ENCODE assay signal across 2 cellular contexts in genomic region chr16:74661064-74661463, GRCh38.
TF ChIP-seq lines count a peak whose summit lies in the region.

No MANE protein-coding gene starts in this region.

TF ChIP-seq in HEK293, 187 proteins besides CTCF, POLR2A, EP300 and RAD21:
- no peak for TF ChIP-seq ZNF558 (tag by site-specific recombination; IDR thresholded peaks at IDR 0.05)
- peak; percentile 42; the same call in 1 of the 2 replicates for TF ChIP-seq ZIC2 (tag by site-specific recombination; IDR thresholded peaks at IDR 0.05)
- 0 out of 2 replicates have a peak, but pooled peaks have one; percentile 26 for TF ChIP-seq ZNF600 (tag by site-specific recombination; IDR thresholded peaks at IDR 0.05)

TF ChIP-seq in K562, 482 proteins besides CTCF, POLR2A, EP300 and RAD21:
- TF ChIP-seq ARHGAP35 (IDR thresholded peaks at IDR 0.05; ENCODE audit: partially characterized antibody) (no peak), ZNF318 (IDR thresholded peaks at IDR 0.05; ENCODE audit: borderline replicate concordance in 1 of 2, low read depth in 1 of 2) (no peak), POLR2AphosphoS5 (IDR thresholded peaks at IDR 0.05; ENCODE audit: control insufficient read depth, insufficient read depth, low read depth, low read length) (0 out of 2 replicates have a peak, but pooled peaks have one; percentile 18), KHSRP (IDR thresholded peaks at IDR 0.05) (no peak), LEF1 (IDR thresholded peaks at IDR 0.05) (no peak), E2F4 (CRISPR knock-in tag; IDR thresholded peaks at IDR 0.05; ENCODE audit: low read depth) (no peak), CTBP1 (IDR thresholded peaks at IDR 0.05; ENCODE audit: borderline replicate concordance) (no peak), RBFOX2 (IDR thresholded peaks at IDR 0.05; ENCODE audit: low read depth, low read length) (peak; percentile 50; the same call in 1 of the 2 replicates), ZNF655 (CRISPR knock-in tag; IDR thresholded peaks at IDR 0.05) (no peak), MAFG (tag; conservative IDR thresholded peaks at IDR 0.05) (no peak), POLR2G (IDR thresholded peaks at IDR 0.05; ENCODE audit: low read depth, low read length) (peak; percentile 30; the same call in 1 of the 2 replicates), HEY1 (CRISPR knock-in tag; IDR thresholded peaks at IDR 0.05; ENCODE audit: borderline replicate concordance) (no peak), TAF15 (IDR thresholded peaks at IDR 0.05; ENCODE audit: low read depth, low read length) (no peak), RHOXF2B (CRISPR knock-in tag; conservative IDR thresholded peaks at IDR 0.05) (no peak), CGGBP1 (CRISPR knock-in tag; IDR thresholded peaks at IDR 0.05) (no peak), CEBPB (tag; IDR thresholded peaks at IDR 0.05) (no peak), SRF (CRISPR knock-in tag; IDR thresholded peaks at IDR 0.05) (no peak), SUPT5H (IDR thresholded peaks at IDR 0.05) (peak; percentile 21; the same call in 1 of the 2 replicates), E2F1 (CRISPR knock-in tag; IDR thresholded peaks at IDR 0.05) (no peak), MXI1 (IDR thresholded peaks at IDR 0.05; ENCODE audit: low read depth, low read length) (no peak)
